ENCODE assay signal across 21 cellular contexts in the genomic region with DNA sequence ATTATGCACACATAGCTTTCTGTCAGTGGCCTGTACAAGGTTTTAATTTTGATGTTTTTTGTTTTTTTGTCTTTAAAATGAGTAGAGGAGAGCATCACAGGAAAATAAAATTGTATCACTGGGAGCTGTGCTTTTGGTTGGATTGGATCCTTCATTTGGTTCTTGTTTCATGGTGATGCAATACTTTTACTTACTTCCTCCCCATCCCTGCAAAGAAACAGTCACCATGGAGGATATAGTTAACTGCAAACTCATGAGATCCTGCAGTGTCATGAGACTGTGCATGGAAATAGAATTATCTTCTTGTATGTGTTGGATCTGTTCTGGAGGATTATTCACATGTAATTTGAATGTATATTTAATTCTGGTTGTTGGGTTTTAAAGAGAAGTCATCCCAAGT.
A peak's percentile ranks its signal among the peaks of the same experiment; 100 is the strongest.
DNase-seq lines count a peak whose midpoint lies in the region; ATAC-seq, FAIRE-seq and TF ChIP-seq lines count a peak whose summit lies in the region.
"Had no signal": no experiment of that assay in that cellular context is flagged by ENCODE, and none has a peak within 500 bp of the region (broad histone marks: within the 10 kb centered on the region; RNA-seq: fewer than 3 reads in every experiment).

No MANE protein-coding gene starts in this region.

- peaks cover 94% of the 10 kb centered on the region for H3K79me2 ChIP-seq in GM12878 (ENCODE audit: control insufficient read depth, insufficient read depth, low read length)

- in situ Hi-C loops in GM12878 (cut with MboI): no loop called here

- RAD21 ChIA-PET in GM12878 (lab: Charles Lee; ENCODE audit: unreplicated experiment): interaction anchor here (1.4 kb wide), 1 partner anchor 20 kb away, joined by 4 read pairs; no protein-coding TSS in a partner anchor

- no peaks in the 10 kb centered on the region for H3K27me3 ChIP-seq in GM12878 (replicated peaks in 1 of 2; ENCODE audit: control insufficient read depth in 2 of 2, insufficient read depth in 2 of 2, low read length in 1 of 2)
- H3K27me3 ChIP-seq in psoas muscle (ENCODE audit: insufficient read depth in 3 of 3, low read length in 2 of 3): no peaks in the 10 kb centered on the region
- H3K27me3 ChIP-seq in WERI-Rb-1 (ENCODE audit: insufficient read depth, low read depth, severe bottlenecking): no peaks in the 10 kb centered on the region
- H3K27me3 ChIP-seq: foreskin keratinocyte, vagina had no signal

- TF ChIP-seq CTCF in GM12878 (IDR thresholded peaks at IDR 0.05 in 2 of 3, conservative IDR thresholded peaks at IDR 0.05 in 1 of 3; ENCODE audit: control insufficient read depth in 2 of 3, extremely low read depth in 1 of 3, insufficient read depth in 1 of 3, low read depth in 3 of 3, low read length in 3 of 3) (no peak), psoas muscle (IDR thresholded peaks at IDR 0.05) (no peak), type B pancreatic cell (conservative IDR thresholded peaks at IDR 0.05) (no peak), WERI-Rb-1 (IDR thresholded peaks at IDR 0.05; ENCODE audit: low read depth, low read length) (no peak)

- H3K9me3 ChIP-seq in GM12878 (replicated peaks; ENCODE audit: control insufficient read depth, insufficient read depth, low read length) (no peaks in the 10 kb centered on the region), psoas muscle (no peaks in the 10 kb centered on the region), WERI-Rb-1 (ENCODE audit: severe bottlenecking) (no peaks in the 10 kb centered on the region)
- H3K9me3 ChIP-seq: mucosa of descending colon, vagina had no signal

- SMC1A ChIA-PET in GM12878 (lab: Charles Lee; ENCODE audit: uncharacterized antibody, unreplicated experiment): interaction anchor here (0.9 to 5.2 kb wide), 7 partner anchors 9 to 54 kb away, joined by 3 to 41 read pairs (median 4); no protein-coding TSS in a partner anchor

- TF ChIP-seq POLR2A in GM12878 (IDR thresholded peaks at IDR 0.05; ENCODE audit: low read depth, low read length): no peak

- CTCF ChIA-PET in GM12878 (lab: Yijun Ruan, JAX): interaction anchor here (0.8 to 0.9 kb wide), 2 partner anchors 20 to 37 kb away, joined by 3 to 5 read pairs; no protein-coding TSS in a partner anchor

- H3K4me1 Mint-ChIP-seq in activated T-cell treated with anti-CD3 and anti-CD28 coated beads, Interleukin-2, amount 50 U/mL, for 72 hours (ENCODE audit: low read depth): peaks cover 28% of the 10 kb centered on the region
- H3K4me1 Mint-ChIP-seq in activated T-cell treated with anti-CD3 and anti-CD28 coated beads, Interleukin-2, amount 50 U/mL, for 4 hours (ENCODE audit: low read depth): peaks cover 59% of the 10 kb centered on the region
- peaks cover 37% of the 10 kb centered on the region for H3K4me1 Mint-ChIP-seq in type B pancreatic cell (ENCODE audit: unreplicated experiment)

- no TSS peak for BruUV-seq in GM12878 (replicated peaks; lab: Mats Ljungman, UMichigan)

- no peak overlapping the region for H3K9ac ChIP-seq in GM12878 (ENCODE audit: control insufficient read depth, insufficient read depth, low read length)

- H2AFZ ChIP-seq in GM12878 (ENCODE audit: control insufficient read depth, low read depth, low read length): no peak overlapping the region

- H3K4me3 ChIP-seq in GM12878: no peak overlapping the region
- H3K4me3 ChIP-seq in psoas muscle: no peak overlapping the region
- H3K4me3 ChIP-seq in WERI-Rb-1 (ENCODE audit: low read depth, low read length): no peak overlapping the region
- H3K4me3 ChIP-seq: mucosa of descending colon, SK-N-MC, vagina had no signal

- H3K4me1 ChIP-seq in GM12878 (ENCODE audit: control insufficient read depth, insufficient read depth, low read length): peaks cover 28% of the 10 kb centered on the region
- H3K4me1 ChIP-seq in psoas muscle: peaks cover 92% of the 10 kb centered on the region

- H4K20me1 ChIP-seq in GM12878 (ENCODE audit: control insufficient read depth, insufficient read depth): no peaks in the 10 kb centered on the region

- POLR2A ChIA-PET in GM12878 (lab: Charles Lee): interaction anchor here (1.4 to 1.5 kb wide), 2 partner anchors 19 to 62 kb away, joined by 4 to 14 read pairs; no protein-coding TSS in a partner anchor

- no peaks in the 10 kb centered on the region for H3K27me3 Mint-ChIP-seq in activated T-cell treated with anti-CD3 and anti-CD28 coated beads, Interleukin-2, amount 50 U/mL, for 72 hours (ENCODE audit: low read depth)
- H3K27me3 Mint-ChIP-seq in activated T-cell treated with anti-CD3 and anti-CD28 coated beads, Interleukin-2, amount 50 U/mL, for 4 hours (ENCODE audit: low read depth): no peaks in the 10 kb centered on the region
- H3K27me3 Mint-ChIP-seq in type B pancreatic cell: no peaks in the 10 kb centered on the region
- H3K27me3 Mint-ChIP-seq: central memory CD8-positive, alpha-beta T cell had no signal

- no peak for TF ChIP-seq EP300 in GM12878 (IDR thresholded peaks at IDR 0.05; ENCODE audit: borderline replicate concordance in 1 of 2, control insufficient read depth in 1 of 2, low read depth in 2 of 2, low read length in 2 of 2)

- H3K27ac ChIP-seq in GM12878 (ENCODE audit: control insufficient read depth, insufficient read depth): no peak overlapping the region
- peak overlapping the region; percentile 21 for H3K27ac ChIP-seq in psoas muscle
- no peak overlapping the region for H3K27ac ChIP-seq in WERI-Rb-1
- H3K27ac ChIP-seq: foreskin keratinocyte, SK-N-MC, vagina had no signal

- H3K27ac Mint-ChIP-seq in activated T-cell treated with anti-CD3 and anti-CD28 coated beads, Interleukin-2, amount 50 U/mL, for 72 hours: peak overlapping the region; percentile 55
- H3K27ac Mint-ChIP-seq in type B pancreatic cell: no peak overlapping the region
- H3K27ac Mint-ChIP-seq: activated T-helper 2 cell treated with anti-CD3 and anti-CD28 coated beads, Interferon-gamma antibody, Interleukin-2, Interleukin-4, amounts not matched to agents 10 μg/mL and 5 μg/mL and 100 μg/mL, durations not matched to agents 14 hours and 24 hours and 36 hours had no signal

- H3K36me3 ChIP-seq in GM12878 (ENCODE audit: control insufficient read depth in 2 of 2, insufficient read depth in 2 of 2, low read length in 1 of 2) (no peaks in the 10 kb centered on the region; a peak in 2 of 4 replicates), psoas muscle (ENCODE audit: insufficient read depth in 1 of 2, low read depth in 1 of 2) (no peaks in the 10 kb centered on the region), WERI-Rb-1 (no peaks in the 10 kb centered on the region)
- H3K36me3 ChIP-seq: vagina had no signal

- DNase-seq in activated T-cell treated with anti-CD3 and anti-CD28 coated beads, Interleukin-2, amount 50 U/mL, for 72 hours: no peak
- DNase-seq in activated T-cell treated with anti-CD3 and anti-CD28 coated beads, Interleukin-2, amount 50 U/mL, for 4 hours: no peak
- DNase-seq in MV-4-11 (lab: John Stamatoyannopoulos, UW): peak; percentile 85
- no peak for DNase-seq in GM12878 (ENCODE audit: low read depth, low spot score)
- DNase-seq in psoas muscle: no peak
- no peak for DNase-seq in type B pancreatic cell (ENCODE audit: extremely low spot score, unreplicated experiment)
- no peak for DNase-seq in WERI-Rb-1
- DNase-seq: activated CD4-positive, alpha-beta T cell treated with anti-CD3 and anti-CD28 coated beads, Interleukin-2, amount 50 U/mL, for 4 hours; amniotic stem cell; foreskin keratinocyte; left colon; mucosa of descending colon; NCI-H1048; NCI-H2107; NCI-H69; stimulated activated CD4-positive, alpha-beta T cell treated with anti-CD3 and anti-CD28 coated beads, Interleukin-1b, Interleukin-23, amount 100 ng/mL, for 48 hours had no signal

- H3K4me2 ChIP-seq in GM12878 (ENCODE audit: control insufficient read depth, insufficient read depth): no peak overlapping the region

- intact Hi-C loops in GM12878 (cut with micrococcal nuclease; ENCODE audit: unreplicated experiment) (no loop called here), psoas muscle (cut with DNase I) (loop anchor here in 1 of 2 donors (10.0 kb wide), 1 partner anchor 67 kb away; no protein-coding TSS in a partner anchor)

- no peak for ATAC-seq in activated T-cell treated with anti-CD3 and anti-CD28 coated beads, Interleukin-2, amount 50 U/mL, for 72 hours (replicated peaks in 1 of 2)
- no peak for ATAC-seq in activated T-cell treated with anti-CD3 and anti-CD28 coated beads, Interleukin-2, amount 50 U/mL, for 4 hours
- ATAC-seq in GM12878: no peak
- ATAC-seq in psoas muscle: peak in 3 of 4 donors; percentile 33 to 59 (median 51)
- no peak for ATAC-seq in HG03520 (IDR thresholded peaks at IDR 0.05; ENCODE audit: unreplicated experiment)
- ATAC-seq: foreskin keratinocyte, left colon, mucosa of descending colon had no signal

- peak overlapping the region in 1 of 2 donors; percentile 16 for H3K4me3 Mint-ChIP-seq in activated T-cell treated with anti-CD3 and anti-CD28 coated beads, Interleukin-2, amount 50 U/mL, for 72 hours
- no peak overlapping the region for H3K4me3 Mint-ChIP-seq in activated T-cell treated with anti-CD3 and anti-CD28 coated beads, Interleukin-2, amount 50 U/mL, for 4 hours
- H3K4me3 Mint-ChIP-seq in type B pancreatic cell: no peak overlapping the region
- H3K4me3 Mint-ChIP-seq: central memory CD8-positive, alpha-beta T cell had no signal

- FAIRE-seq in GM12878 (lab: Jason Lieb, UNC): no peak

- no peak for TF ChIP-seq RAD21 in GM12878 (IDR thresholded peaks at IDR 0.05; ENCODE audit: insufficient read depth, low read depth, low read length)

- peaks cover 3 to 15% of the 10 kb centered on the region in 2 donors for H3K36me3 Mint-ChIP-seq in activated T-cell treated with anti-CD3 and anti-CD28 coated beads, Interleukin-2, amount 50 U/mL, for 72 hours (ENCODE audit: insufficient read depth in 2 of 2)
- H3K36me3 Mint-ChIP-seq in activated T-cell treated with anti-CD3 and anti-CD28 coated beads, Interleukin-2, amount 50 U/mL, for 4 hours (ENCODE audit: insufficient read depth): peaks cover 23% of the 10 kb centered on the region
- H3K36me3 Mint-ChIP-seq in type B pancreatic cell: peaks cover 12% of the 10 kb centered on the region

- H3K9me3 Mint-ChIP-seq in activated T-cell treated with anti-CD3 and anti-CD28 coated beads, Interleukin-2, amount 50 U/mL, for 72 hours: no peaks in the 10 kb centered on the region
- H3K9me3 Mint-ChIP-seq in activated T-cell treated with anti-CD3 and anti-CD28 coated beads, Interleukin-2, amount 50 U/mL, for 4 hours: no peaks in the 10 kb centered on the region
- peaks cover 4% of the 10 kb centered on the region for H3K9me3 Mint-ChIP-seq in type B pancreatic cell
- H3K9me3 Mint-ChIP-seq: activated T-helper 2 cell treated with anti-CD3 and anti-CD28 coated beads, Interferon-gamma antibody, Interleukin-2, Interleukin-4, amounts not matched to agents 10 μg/mL and 5 μg/mL and 100 μg/mL, durations not matched to agents 14 hours and 24 hours and 36 hours; central memory CD8-positive, alpha-beta T cell had no signal

TF ChIP-seq in GM12878, 131 proteins besides CTCF, POLR2A, EP300 and RAD21 (continues in another document):
- no peak for TF ChIP-seq MXI1 (IDR thresholded peaks at IDR 0.05; ENCODE audit: low read depth, low read length)

Comparison
In these comparisons a context has a peak if more than half of its experiments do, and no peak if none do; other contexts are left out.
1. ATAC-seq: peak in psoas muscle (3 of 4); none in activated T-cell treated with anti-CD3 and anti-CD28 coated beads, Interleukin-2, amount 50 U/mL, for 72 hours (0 of 2), activated T-cell treated with anti-CD3 and anti-CD28 coated beads, Interleukin-2, amount 50 U/mL, for 4 hours (0 of 2), GM12878 (single experiment) and HG03520 (single experiment).